ENCODE assay signal across 12 cellular contexts in genomic region chr3:557972-558371, GRCh38.
DNase-seq lines count a peak whose midpoint lies in the region; ATAC-seq lines count a peak whose summit lies in the region.
"Had no signal": no experiment of that assay in that cellular context is flagged by ENCODE, and none has a peak within 500 bp of the region (broad histone marks: within the 10 kb centered on the region; RNA-seq: fewer than 3 reads in every experiment).

No MANE protein-coding gene starts in this region.

- no peaks in the 10 kb centered on the region for H3K4me1 Mint-ChIP-seq in naive thymus-derived CD8-positive, alpha-beta T cell
- H3K4me1 Mint-ChIP-seq in activated T-helper 1 cell treated with anti-CD3 and anti-CD28 coated beads, Interleukin-12 subunit alpha, Interleukin-12 subunit beta, Interleukin-2, Interleukin-4 antibody, amounts not matched to agents 30 ng/mL and 10 ng/mL and 1 ng/mL, durations not matched to agents 14 hours and 24 hours and 36 hours (ENCODE audit: low read depth) = no peaks in the 10 kb centered on the region
- H3K4me1 Mint-ChIP-seq: brain had no signal

- H3K27ac Mint-ChIP-seq in naive thymus-derived CD8-positive, alpha-beta T cell = no peak overlapping the region
- H3K27ac Mint-ChIP-seq in activated T-helper 1 cell treated with anti-CD3 and anti-CD28 coated beads, Interleukin-12 subunit alpha, Interleukin-12 subunit beta, Interleukin-2, Interleukin-4 antibody, amounts not matched to agents 30 ng/mL and 10 ng/mL and 1 ng/mL, durations not matched to agents 14 hours and 24 hours and 36 hours = no peak overlapping the region
- H3K27ac Mint-ChIP-seq: brain; CD4-positive, alpha-beta T cell had no signal

- intact Hi-C loops in activated T-helper 1 cell treated with anti-CD3 and anti-CD28 coated beads, Interleukin-12 subunit alpha, Interleukin-12 subunit beta, Interleukin-2, Interleukin-4 antibody, amounts not matched to agents 30 ng/mL and 10 ng/mL and 1 ng/mL, durations not matched to agents 14 hours and 24 hours and 36 hours (cut with micrococcal nuclease) = no loop called here

- DNase-seq in MV-4-11 (lab: John Stamatoyannopoulos, UW) = peak; percentile 82
- no peak for DNase-seq in occipital lobe (lab: John Stamatoyannopoulos, UW)
- DNase-seq in naive thymus-derived CD8-positive, alpha-beta T cell = no peak
- no peak for DNase-seq in activated T-helper 1 cell treated with anti-CD3 and anti-CD28 coated beads, Interleukin-12 subunit alpha, Interleukin-12 subunit beta, Interleukin-2, Interleukin-4 antibody, amounts not matched to agents 30 ng/mL and 10 ng/mL and 1 ng/mL, durations not matched to agents 14 hours and 24 hours and 36 hours (ENCODE audit: low spot score)
- no peak for DNase-seq in NCI-H774 (lab: John Stamatoyannopoulos, UW)
- DNase-seq: CD4-positive, alpha-beta T cell; NCI-H1417 treated with DMSO at 0.1 percent for 48 hours; testis had no signal

- peak; percentile 98 for ATAC-seq in GM18861 (IDR thresholded peaks at IDR 0.05; ENCODE audit: unreplicated experiment)
- ATAC-seq in GM21515 (IDR thresholded peaks at IDR 0.05; ENCODE audit: unreplicated experiment) = peak; percentile 98
- ATAC-seq in HG03045 (IDR thresholded peaks at IDR 0.05; ENCODE audit: unreplicated experiment) = peak; percentile 96
- no peak for ATAC-seq in naive thymus-derived CD8-positive, alpha-beta T cell

- POLR2A ChIA-PET in naive thymus-derived CD8-positive, alpha-beta T cell (lab: Charles Lee) = no interaction called here

- H3K36me3 Mint-ChIP-seq in naive thymus-derived CD8-positive, alpha-beta T cell = no peaks in the 10 kb centered on the region
- no peaks in the 10 kb centered on the region for H3K36me3 Mint-ChIP-seq in activated T-helper 1 cell treated with anti-CD3 and anti-CD28 coated beads, Interleukin-12 subunit alpha, Interleukin-12 subunit beta, Interleukin-2, Interleukin-4 antibody, amounts not matched to agents 30 ng/mL and 10 ng/mL and 1 ng/mL, durations not matched to agents 14 hours and 24 hours and 36 hours (ENCODE audit: low read depth)
- H3K36me3 Mint-ChIP-seq: brain had no signal

- H3K4me3 Mint-ChIP-seq in naive thymus-derived CD8-positive, alpha-beta T cell = no peak overlapping the region
- H3K4me3 Mint-ChIP-seq in activated T-helper 1 cell treated with anti-CD3 and anti-CD28 coated beads, Interleukin-12 subunit alpha, Interleukin-12 subunit beta, Interleukin-2, Interleukin-4 antibody, amounts not matched to agents 30 ng/mL and 10 ng/mL and 1 ng/mL, durations not matched to agents 14 hours and 24 hours and 36 hours = no peak overlapping the region
- H3K4me3 Mint-ChIP-seq: brain; CD4-positive, alpha-beta T cell had no signal

- H3K9me3 Mint-ChIP-seq in naive thymus-derived CD8-positive, alpha-beta T cell = peaks cover 0 to 15% (median 3%) of the 10 kb centered on the region in 9 donors
- H3K9me3 Mint-ChIP-seq in activated T-helper 1 cell treated with anti-CD3 and anti-CD28 coated beads, Interleukin-12 subunit alpha, Interleukin-12 subunit beta, Interleukin-2, Interleukin-4 antibody, amounts not matched to agents 30 ng/mL and 10 ng/mL and 1 ng/mL, durations not matched to agents 14 hours and 24 hours and 36 hours = peaks cover 6% of the 10 kb centered on the region

- H3K27me3 Mint-ChIP-seq in naive thymus-derived CD8-positive, alpha-beta T cell = no peaks in the 10 kb centered on the region
- no peaks in the 10 kb centered on the region for H3K27me3 Mint-ChIP-seq in activated T-helper 1 cell treated with anti-CD3 and anti-CD28 coated beads, Interleukin-12 subunit alpha, Interleukin-12 subunit beta, Interleukin-2, Interleukin-4 antibody, amounts not matched to agents 30 ng/mL and 10 ng/mL and 1 ng/mL, durations not matched to agents 14 hours and 24 hours and 36 hours (ENCODE audit: insufficient read depth)
- H3K27me3 Mint-ChIP-seq: CD4-positive, alpha-beta T cell had no signal

Comparison
In these comparisons a context has a peak if more than half of its experiments do, and no peak if none do; other contexts are left out.
1. ATAC-seq: peak in GM18861 (single experiment), GM21515 (single experiment) and HG03045 (single experiment); none in naive thymus-derived CD8-positive, alpha-beta T cell (0 of 2).